21 cellular contexts compared by ENCODE assay signal in genomic region chr12:131468206-131468605, GRCh38.
DNase-seq lines count a peak whose midpoint lies in the region; ATAC-seq and TF ChIP-seq lines count a peak whose summit lies in the region.
"Had no signal": no experiment of that assay in that cellular context is flagged by ENCODE, and none has a peak within 500 bp of the region (broad histone marks: within the 10 kb centered on the region; RNA-seq: fewer than 3 reads in every experiment).

No MANE protein-coding gene starts in this region.

- TF ChIP-seq CTCF in spleen (IDR thresholded peaks at IDR 0.05 in 8 of 11, conservative IDR thresholded peaks at IDR 0.05 in 3 of 11), result no peak
- TF ChIP-seq CTCF in Calu3 (IDR thresholded peaks at IDR 0.05; ENCODE audit: unreplicated experiment), result no peak

- H3K27me3 Mint-ChIP-seq in Calu3 (ENCODE audit: unreplicated experiment), result peaks cover 75% of the 10 kb centered on the region
- H3K27me3 Mint-ChIP-seq: CD4-positive, CD25-positive, alpha-beta regulatory T cell had no signal

- no peak overlapping the region for H3K27ac Mint-ChIP-seq in Calu3 (ENCODE audit: unreplicated experiment)
- H3K27ac Mint-ChIP-seq: B cell; CD4-positive, CD25-positive, alpha-beta regulatory T cell; CD8-positive, alpha-beta T cell had no signal

- no peak overlapping the region for H3K27ac ChIP-seq in spleen
- H3K27ac ChIP-seq: 22Rv1, BLaER1, C4-2B had no signal

- CTCF ChIA-PET in Calu3 (lab: Charles Lee), result no interaction called here

- no peak overlapping the region for H3K4me3 Mint-ChIP-seq in Calu3 (ENCODE audit: low read depth, unreplicated experiment)
- H3K4me3 Mint-ChIP-seq: B cell; CD4-positive, CD25-positive, alpha-beta regulatory T cell; CD8-positive, alpha-beta T cell had no signal

- H3K36me3 Mint-ChIP-seq in Calu3 (ENCODE audit: insufficient read depth, unreplicated experiment), result no peaks in the 10 kb centered on the region
- H3K36me3 Mint-ChIP-seq: CD4-positive, CD25-positive, alpha-beta regulatory T cell; CD8-positive, alpha-beta T cell had no signal

- no peak overlapping the region for H3K4me3 ChIP-seq in spleen
- H3K4me3 ChIP-seq: BLaER1, GM12878 had no signal

- no peaks in the 10 kb centered on the region for H3K36me3 ChIP-seq in spleen
- H3K36me3 ChIP-seq: BLaER1 had no signal

- ATAC-seq in left lobe of liver (no peak), GM21423 (IDR thresholded peaks at IDR 0.05; ENCODE audit: unreplicated experiment) (no peak)
- ATAC-seq: CD8-positive, alpha-beta T cell; GM12878 had no signal

- intact Hi-C loops in spleen (cut with DNase I; ENCODE audit: low total_unique reads) (no loop called here), Calu3 (cut with micrococcal nuclease; ENCODE audit: unreplicated experiment) (no loop called here)

- peaks cover 0 to 24% (median 4%) of the 10 kb centered on the region in 7 donors for H3K27me3 ChIP-seq in spleen (replicated peaks in 1 of 7)
- H3K27me3 ChIP-seq: BLaER1 had no signal

- H3K9me3 ChIP-seq in spleen, result peaks cover 0 to 12% (median 3%) of the 10 kb centered on the region in 8 donors
- H3K9me3 ChIP-seq: BLaER1, Caco-2 had no signal

- WGBS in spleen, 5 donors, result 83 to 92% (median 90%) methylated on average over 5 of the region's 5 CpGs

- no TSS peak for BruUV-seq in Calu3 (replicated peaks; lab: Mats Ljungman, UMichigan)

- no peak for TF ChIP-seq POLR2A in spleen (IDR thresholded peaks at IDR 0.05)

- peak; percentile 41 for DNase-seq in activated CD8-positive, alpha-beta memory T cell treated with anti-CD3 and anti-CD28 coated beads for 24 hours
- DNase-seq in activated CD8-positive, alpha-beta memory T cell treated with anti-CD3 and anti-CD28 coated beads, Interleukin-2, amount 50 U/mL, for 48 hours, result no peak
- peak; percentile 37 for DNase-seq in left lobe of liver (ENCODE audit: low spot score)
- peak; percentile 67 for DNase-seq in spleen
- DNase-seq in glomerular visceral epithelial cell (ENCODE audit: extremely low spot score), result no peak
- no peak for DNase-seq in Calu3
- DNase-seq: Caco-2; CD4-positive, CD25-positive, alpha-beta regulatory T cell; DMS 273 treated with DMSO at 0.1 percent for 48 hours; DMS79; EL; GDM1; GOT3; HCEC 1CT had no signal

- H3K4me1 ChIP-seq in spleen, result peaks cover 0 to under 1% (median 0%) of the 10 kb centered on the region in 6 donors
- H3K4me1 ChIP-seq: Caco-2 had no signal

- H3K4me1 Mint-ChIP-seq in Calu3 (ENCODE audit: low read depth, unreplicated experiment), result no peaks in the 10 kb centered on the region
- H3K4me1 Mint-ChIP-seq: B cell; CD4-positive, CD25-positive, alpha-beta regulatory T cell had no signal

- no peaks in the 10 kb centered on the region for H3K9me3 Mint-ChIP-seq in Calu3 (ENCODE audit: low read depth, unreplicated experiment)
- H3K9me3 Mint-ChIP-seq: CD4-positive, CD25-positive, alpha-beta regulatory T cell; CD8-positive, alpha-beta T cell had no signal

Comparison
In these comparisons a context has a peak if more than half of its experiments do, and no peak if none do; other contexts are left out.
1. DNase-seq: peak in activated CD8-positive, alpha-beta memory T cell treated with anti-CD3 and anti-CD28 coated beads for 24 hours (single experiment), left lobe of liver (single experiment) and spleen (single experiment); none in activated CD8-positive, alpha-beta memory T cell treated with anti-CD3 and anti-CD28 coated beads, Interleukin-2, amount 50 U/mL, for 48 hours (single experiment), glomerular visceral epithelial cell (single experiment) and Calu3 (single experiment).